In the genomic region with DNA sequence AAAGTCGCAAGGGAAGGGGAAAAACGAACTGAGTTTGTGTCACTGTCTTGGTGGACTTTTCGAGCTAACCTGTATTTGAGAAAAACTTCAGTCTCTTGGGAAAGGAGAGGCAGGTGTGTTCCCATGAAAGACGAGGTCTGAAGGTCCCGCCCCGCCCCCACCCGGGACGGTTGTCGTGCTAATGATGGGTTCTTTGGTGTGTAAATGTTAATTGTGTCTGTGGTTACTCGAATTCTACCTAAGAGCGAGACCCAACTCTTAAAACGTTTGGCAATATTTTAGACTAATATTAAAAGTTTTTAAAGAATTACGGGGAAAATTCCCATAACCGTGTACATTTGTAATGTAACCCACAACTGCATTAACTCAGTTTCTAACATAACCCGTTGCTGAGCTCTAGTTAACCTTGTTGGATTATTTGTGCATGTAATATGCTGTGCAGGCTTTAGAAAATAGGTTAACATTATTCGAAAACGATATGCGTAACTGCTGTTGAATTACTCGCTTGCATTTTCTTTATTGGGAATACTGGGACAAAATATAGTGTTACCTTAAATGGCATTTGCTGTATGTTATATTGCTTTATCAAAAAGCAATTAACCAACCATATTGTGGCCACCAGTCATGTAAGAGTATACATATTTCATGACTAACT, we compare ENCODE assay signal across 8 cellular contexts. TPM values are rescaled to one million over a fixed set of nuclear protein-coding genes. Genes with fewer than 3 reads are reported as not detected.
DNase-seq lines count a peak whose midpoint lies in the region; ATAC-seq and TF ChIP-seq lines count a peak whose summit lies in the region.

No MANE protein-coding gene starts in this region.

- no peaks in the 10 kb centered on the region for H3K9me3 ChIP-seq in CD4-positive, CD25-positive, alpha-beta regulatory T cell (ENCODE audit: control insufficient read depth in 2 of 2, low read length in 2 of 2)
- no peaks in the 10 kb centered on the region for H3K9me3 ChIP-seq in left ventricle myocardium inferior (replicated peaks)
- H3K9me3 ChIP-seq in sigmoid colon, result no peaks in the 10 kb centered on the region

- peak overlapping the region; percentile 59 for H3K4me3 ChIP-seq in CD4-positive, CD25-positive, alpha-beta regulatory T cell (ENCODE audit: low read depth, low read length)
- H3K4me3 ChIP-seq in HFF-Myc (replicated peaks; ENCODE audit: low read depth, low read length) (peak overlapping the region; percentile 58), left ventricle myocardium inferior (peak overlapping the region; percentile 99), sigmoid colon (peak overlapping the region; percentile 75 to 92 (median 88))

- H3K36me3 ChIP-seq in CD4-positive, CD25-positive, alpha-beta regulatory T cell (ENCODE audit: control insufficient read depth, insufficient read depth, low read length), result no peaks in the 10 kb centered on the region
- no peaks in the 10 kb centered on the region for H3K36me3 ChIP-seq in left ventricle myocardium inferior
- no peaks in the 10 kb centered on the region for H3K36me3 ChIP-seq in sigmoid colon

- WGBS in sigmoid colon, 2 donors, result 8 to 26% methylated on average over 19 of the region's 19 CpGs

- CTCF ChIA-PET in activated CD4-positive, alpha-beta memory T cell treated with anti-CD3 and anti-CD28 coated beads for 36 hours (lab: Charles Lee), result interaction anchor here (0.7 to 2.0 kb wide), 4 partner anchors 13 to 311 kb away, joined by 4 to 17 read pairs (median 6); no protein-coding TSS in a partner anchor

- H3K4me1 Mint-ChIP-seq in CD4-positive, CD25-positive, alpha-beta regulatory T cell, result peaks cover 14 to 34% (median 22%) of the 10 kb centered on the region in 4 donors
- peaks cover 10% of the 10 kb centered on the region for H3K4me1 Mint-ChIP-seq in activated CD4-positive, alpha-beta memory T cell treated with anti-CD3 and anti-CD28 coated beads for 36 hours (ENCODE audit: low read depth)

- H3K27ac Mint-ChIP-seq in CD4-positive, CD25-positive, alpha-beta regulatory T cell, result peak overlapping the region in 2 of 3 donors; percentile 80
- H3K27ac Mint-ChIP-seq in activated CD4-positive, alpha-beta memory T cell treated with anti-CD3 and anti-CD28 coated beads for 36 hours, result no peak overlapping the region

- no peak for TF ChIP-seq POLR2A in sigmoid colon (IDR thresholded peaks at IDR 0.05)

- TF ChIP-seq CTCF in HFF-Myc (IDR thresholded peaks at IDR 0.05; ENCODE audit: low read depth, low read length, missing control alignments) (no peak), left ventricle myocardium inferior (IDR thresholded peaks at IDR 0.05; ENCODE audit: borderline replicate concordance) (no peak), sigmoid colon (IDR thresholded peaks at IDR 0.05) (no peak)

- peak overlapping the region; percentile 75 to 91 (median 88) for H3K4me3 Mint-ChIP-seq in CD4-positive, CD25-positive, alpha-beta regulatory T cell
- peak overlapping the region; percentile 73 for H3K4me3 Mint-ChIP-seq in activated CD4-positive, alpha-beta memory T cell treated with anti-CD3 and anti-CD28 coated beads for 36 hours

- no peaks in the 10 kb centered on the region for H3K27me3 ChIP-seq in CD4-positive, CD25-positive, alpha-beta regulatory T cell (ENCODE audit: control insufficient read depth, insufficient read depth, low read length)
- H3K27me3 ChIP-seq in left ventricle myocardium inferior (ENCODE audit: low read depth) (no peaks in the 10 kb centered on the region), sigmoid colon (no peaks in the 10 kb centered on the region)

- ATAC-seq in CD4-positive, CD25-positive, alpha-beta regulatory T cell (ENCODE audit: low read depth in 2 of 2), result no peak
- no peak for ATAC-seq in HG03432 (IDR thresholded peaks at IDR 0.05; ENCODE audit: unreplicated experiment)

- H3K36me3 Mint-ChIP-seq in CD4-positive, CD25-positive, alpha-beta regulatory T cell, result no peaks in the 10 kb centered on the region
- no peaks in the 10 kb centered on the region for H3K36me3 Mint-ChIP-seq in activated CD4-positive, alpha-beta memory T cell treated with anti-CD3 and anti-CD28 coated beads for 36 hours

- peaks cover 18% of the 10 kb centered on the region for H3K27me3 Mint-ChIP-seq in CD4-positive, CD25-positive, alpha-beta regulatory T cell
- H3K27me3 Mint-ChIP-seq in activated CD4-positive, alpha-beta memory T cell treated with anti-CD3 and anti-CD28 coated beads for 36 hours, result peaks cover 1% of the 10 kb centered on the region

- peaks cover 20% of the 10 kb centered on the region for H3K4me1 ChIP-seq in CD4-positive, CD25-positive, alpha-beta regulatory T cell (ENCODE audit: control insufficient read depth, insufficient read depth, low read length, poor library complexity, severe bottlenecking)
- H3K4me1 ChIP-seq in left ventricle myocardium inferior, result peaks cover 34% of the 10 kb centered on the region
- peaks cover 0 to 18% (median 11%) of the 10 kb centered on the region in 4 donors for H3K4me1 ChIP-seq in sigmoid colon

- peaks cover 0 to 3% (median 0%) of the 10 kb centered on the region in 7 donors for H3K9me3 Mint-ChIP-seq in CD4-positive, CD25-positive, alpha-beta regulatory T cell
- H3K9me3 Mint-ChIP-seq in activated CD4-positive, alpha-beta memory T cell treated with anti-CD3 and anti-CD28 coated beads for 36 hours, result no peaks in the 10 kb centered on the region

- intact Hi-C loops in activated CD4-positive, alpha-beta memory T cell treated with anti-CD3 and anti-CD28 coated beads for 36 hours (cut with micrococcal nuclease), result loop anchor here (1.0 to 5.0 kb wide), 4 partner anchors 163 to 646 kb away; a partner anchor contains a TSS
- intact Hi-C loops in left ventricle myocardium inferior (cut with micrococcal nuclease) (no loop called here), sigmoid colon (cut with DNase I) (loop anchor here (2.0 to 10.0 kb wide), 2 partner anchors 161 to 255 kb away; a partner anchor contains a TSS)

- H3K27ac ChIP-seq in CD4-positive, CD25-positive, alpha-beta regulatory T cell (ENCODE audit: insufficient read depth, low read length, poor library complexity, severe bottlenecking), result no peak overlapping the region
- H3K27ac ChIP-seq in left ventricle myocardium inferior (replicated peaks) (peak overlapping the region; percentile 90), sigmoid colon (peak overlapping the region; percentile 85 to 91 (median 90))

- no peak for TF ChIP-seq EP300 in sigmoid colon (IDR thresholded peaks at IDR 0.05)

- no peak for DNase-seq in CD4-positive, CD25-positive, alpha-beta regulatory T cell
- DNase-seq in HFF-Myc (ENCODE audit: extremely low read depth, low read depth) (no peak), left ventricle myocardium inferior (peak; percentile 29), sigmoid colon (no peak), HuH-7 (ENCODE audit: low spot score) (no peak), H4 (ENCODE audit: low spot score) (no peak)
- no peak for DNase-seq in activated CD4-positive, alpha-beta memory T cell treated with anti-CD3 and anti-CD28 coated beads for 36 hours

- POLR2A ChIA-PET in activated CD4-positive, alpha-beta memory T cell treated with anti-CD3 and anti-CD28 coated beads for 36 hours (lab: Charles Lee), result interaction anchor here (0.7 kb wide), 1 partner anchor 335 kb away, joined by 3 read pairs; a partner anchor contains a TSS

RNA-seq across cellular contexts. Expression of a gene that starts 0.8 kb away (rescaled TPM):
- 5.4 TPM for total RNA-seq in CD4-positive, CD25-positive, alpha-beta regulatory T cell
- 1 to 10 TPM; 2.8 to 3.6 (median 3.5) TPM for polyA plus RNA-seq in CD4-positive, CD25-positive, alpha-beta regulatory T cell
- 1 to 10 TPM; 2.5 to 2.7 TPM for total RNA-seq in activated CD4-positive, alpha-beta memory T cell treated with anti-CD3 and anti-CD28 coated beads for 36 hours
- 9.1 TPM for total RNA-seq in left ventricle myocardium inferior
- total RNA-seq in sigmoid colon, result 10 to 100 TPM; 16.3 to 24.3 (median 20.3) TPM
- polyA plus RNA-seq in sigmoid colon, result 10 to 100 TPM in 2 of 3 donors, 1 to 10 TPM in 1; 8.2 to 16.9 (median 13.2) TPM
- total RNA-seq in H4 (2014; rRNA removed; shearing (Covaris generic)), result 3.5 and 6.6 TPM in 2 replicates
